In genomic region chr2:70122470-70122869, GRCh38 we compare ENCODE assay signal across 1 cellular context.
TF ChIP-seq lines count a peak whose summit lies in the region.

No MANE protein-coding gene starts in this region.

TF ChIP-seq in GM12878, 131 proteins besides CTCF, POLR2A, EP300 and RAD21 (continued from another document):
- TF ChIP-seq, protein P1, sequence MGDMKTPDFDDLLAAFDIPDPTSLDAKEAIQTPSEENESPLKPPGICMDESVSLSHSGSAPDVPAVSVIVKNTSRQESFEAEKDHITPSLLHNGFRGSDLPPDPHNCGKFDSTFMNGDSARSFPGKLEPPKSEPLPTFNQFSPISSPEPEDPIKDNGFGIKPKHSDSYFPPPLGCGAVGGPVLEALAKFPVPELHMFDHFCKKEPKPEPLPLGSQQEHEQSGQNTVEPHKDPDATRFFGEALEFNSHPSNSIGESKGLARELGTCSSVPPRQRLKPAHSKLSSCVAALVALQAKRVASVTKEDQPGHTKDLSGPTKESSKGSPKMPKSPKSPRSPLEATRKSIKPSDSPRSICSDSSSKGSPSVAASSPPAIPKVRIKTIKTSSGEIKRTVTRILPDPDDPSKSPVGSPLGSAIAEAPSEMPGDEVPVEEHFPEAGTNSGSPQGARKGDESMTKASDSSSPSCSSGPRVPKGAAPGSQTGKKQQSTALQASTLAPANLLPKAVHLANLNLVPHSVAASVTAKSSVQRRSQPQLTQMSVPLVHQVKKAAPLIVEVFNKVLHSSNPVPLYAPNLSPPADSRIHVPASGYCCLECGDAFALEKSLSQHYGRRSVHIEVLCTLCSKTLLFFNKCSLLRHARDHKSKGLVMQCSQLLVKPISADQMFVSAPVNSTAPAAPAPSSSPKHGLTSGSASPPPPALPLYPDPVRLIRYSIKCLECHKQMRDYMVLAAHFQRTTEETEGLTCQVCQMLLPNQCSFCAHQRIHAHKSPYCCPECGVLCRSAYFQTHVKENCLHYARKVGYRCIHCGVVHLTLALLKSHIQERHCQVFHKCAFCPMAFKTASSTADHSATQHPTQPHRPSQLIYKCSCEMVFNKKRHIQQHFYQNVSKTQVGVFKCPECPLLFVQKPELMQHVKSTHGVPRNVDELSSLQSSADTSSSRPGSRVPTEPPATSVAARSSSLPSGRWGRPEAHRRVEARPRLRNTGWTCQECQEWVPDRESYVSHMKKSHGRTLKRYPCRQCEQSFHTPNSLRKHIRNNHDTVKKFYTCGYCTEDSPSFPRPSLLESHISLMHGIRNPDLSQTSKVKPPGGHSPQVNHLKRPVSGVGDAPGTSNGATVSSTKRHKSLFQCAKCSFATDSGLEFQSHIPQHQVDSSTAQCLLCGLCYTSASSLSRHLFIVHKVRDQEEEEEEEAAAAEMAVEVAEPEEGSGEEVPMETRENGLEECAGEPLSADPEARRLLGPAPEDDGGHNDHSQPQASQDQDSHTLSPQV (IDR thresholded peaks at IDR 0.05), result no peak
- TF ChIP-seq SIX5 (IDR thresholded peaks at IDR 0.05; ENCODE audit: low read depth, low read length, severe bottlenecking) (no peak), CBX3 (IDR thresholded peaks at IDR 0.05; ENCODE audit: borderline replicate concordance, low read depth) (no peak), MYC (IDR thresholded peaks at IDR 0.05; ENCODE audit: insufficient read depth, insufficient read length, insufficient replicate concordance, low read length, severe bottlenecking) (no peak), ESRRA (IDR thresholded peaks at IDR 0.05; ENCODE audit: low read length) (no peak), KAT2A (conservative IDR thresholded peaks at IDR 0.05; ENCODE audit: control insufficient read depth, low read depth, low read length) (no peak), ATF7 (IDR thresholded peaks at IDR 0.05; ENCODE audit: low read depth) (no peak), EGR1 (IDR thresholded peaks at IDR 0.05; ENCODE audit: borderline replicate concordance in 1 of 2, low read depth in 2 of 2, low read length in 2 of 2) (no peak), SUPT20H (IDR thresholded peaks at IDR 0.05; ENCODE audit: borderline replicate concordance, control insufficient read depth, low read depth, low read length) (no peak), SPI1 (IDR thresholded peaks at IDR 0.05; ENCODE audit: borderline replicate concordance, insufficient read depth, low read depth, low read length) (no peak)
- TF ChIP-seq, protein P2, sequence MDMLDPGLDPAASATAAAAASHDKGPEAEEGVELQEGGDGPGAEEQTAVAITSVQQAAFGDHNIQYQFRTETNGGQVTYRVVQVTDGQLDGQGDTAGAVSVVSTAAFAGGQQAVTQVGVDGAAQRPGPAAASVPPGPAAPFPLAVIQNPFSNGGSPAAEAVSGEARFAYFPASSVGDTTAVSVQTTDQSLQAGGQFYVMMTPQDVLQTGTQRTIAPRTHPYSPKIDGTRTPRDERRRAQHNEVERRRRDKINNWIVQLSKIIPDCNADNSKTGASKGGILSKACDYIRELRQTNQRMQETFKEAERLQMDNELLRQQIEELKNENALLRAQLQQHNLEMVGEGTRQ (IDR thresholded peaks at IDR 0.05; ENCODE audit: borderline replicate concordance, low read depth, low read length), result no peak
- TF ChIP-seq, protein P3, sequence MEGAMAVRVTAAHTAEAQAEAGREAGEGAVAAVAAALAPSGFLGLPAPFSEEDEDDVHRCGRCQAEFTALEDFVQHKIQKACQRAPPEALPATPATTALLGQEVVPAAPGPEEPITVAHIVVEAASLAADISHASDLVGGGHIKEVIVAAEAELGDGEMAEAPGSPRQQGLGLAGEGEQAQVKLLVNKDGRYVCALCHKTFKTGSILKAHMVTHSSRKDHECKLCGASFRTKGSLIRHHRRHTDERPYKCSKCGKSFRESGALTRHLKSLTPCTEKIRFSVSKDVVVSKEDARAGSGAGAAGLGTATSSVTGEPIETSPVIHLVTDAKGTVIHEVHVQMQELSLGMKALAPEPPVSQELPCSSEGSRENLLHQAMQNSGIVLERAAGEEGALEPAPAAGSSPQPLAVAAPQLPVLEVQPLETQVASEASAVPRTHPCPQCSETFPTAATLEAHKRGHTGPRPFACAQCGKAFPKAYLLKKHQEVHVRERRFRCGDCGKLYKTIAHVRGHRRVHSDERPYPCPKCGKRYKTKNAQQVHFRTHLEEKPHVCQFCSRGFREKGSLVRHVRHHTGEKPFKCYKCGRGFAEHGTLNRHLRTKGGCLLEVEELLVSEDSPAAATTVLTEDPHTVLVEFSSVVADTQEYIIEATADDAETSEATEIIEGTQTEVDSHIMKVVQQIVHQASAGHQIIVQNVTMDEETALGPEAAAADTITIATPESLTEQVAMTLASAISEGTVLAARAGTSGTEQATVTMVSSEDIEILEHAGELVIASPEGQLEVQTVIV (IDR thresholded peaks at IDR 0.05; ENCODE audit: borderline replicate concordance, partially characterized antibody), result no peak
- TF ChIP-seq, protein P4, sequence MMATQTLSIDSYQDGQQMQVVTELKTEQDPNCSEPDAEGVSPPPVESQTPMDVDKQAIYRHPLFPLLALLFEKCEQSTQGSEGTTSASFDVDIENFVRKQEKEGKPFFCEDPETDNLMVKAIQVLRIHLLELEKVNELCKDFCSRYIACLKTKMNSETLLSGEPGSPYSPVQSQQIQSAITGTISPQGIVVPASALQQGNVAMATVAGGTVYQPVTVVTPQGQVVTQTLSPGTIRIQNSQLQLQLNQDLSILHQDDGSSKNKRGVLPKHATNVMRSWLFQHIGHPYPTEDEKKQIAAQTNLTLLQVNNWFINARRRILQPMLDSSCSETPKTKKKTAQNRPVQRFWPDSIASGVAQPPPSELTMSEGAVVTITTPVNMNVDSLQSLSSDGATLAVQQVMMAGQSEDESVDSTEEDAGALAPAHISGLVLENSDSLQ (IDR thresholded peaks at IDR 0.05), result no peak
